Comparison of ENCODE assay signal across 23 cellular contexts in the genomic region with DNA sequence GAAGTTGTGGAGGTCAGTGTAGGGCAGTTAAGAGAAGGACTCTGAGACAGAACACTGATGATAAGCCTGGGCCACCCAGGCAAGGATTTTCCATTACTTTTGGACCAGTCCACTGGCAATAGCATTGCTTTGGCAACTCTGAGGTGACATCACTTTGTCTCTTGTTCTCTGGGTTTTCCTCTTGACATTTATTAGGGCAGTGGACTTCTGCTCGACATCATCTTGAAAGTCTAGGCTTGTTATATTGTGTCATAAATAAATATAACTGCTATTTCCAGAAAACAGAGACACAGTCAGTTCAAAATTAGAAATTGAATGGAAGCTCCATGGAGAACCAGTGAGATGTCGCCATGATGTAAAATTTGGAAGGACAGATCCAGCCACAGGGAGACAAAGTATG.
A peak's percentile ranks its signal among the peaks of the same experiment; 100 is the strongest.
DNase-seq lines count a peak whose midpoint lies in the region; ATAC-seq and TF ChIP-seq lines count a peak whose summit lies in the region.
"Had no signal": no experiment of that assay in that cellular context is flagged by ENCODE, and none has a peak within 500 bp of the region (broad histone marks: within the 10 kb centered on the region; RNA-seq: fewer than 3 reads in every experiment).

No MANE protein-coding gene starts in this region.

- H3K36me3 ChIP-seq in right atrium auricular region = no peaks in the 10 kb centered on the region
- H3K36me3 ChIP-seq: BE2C; BLaER1 treated with 17β-estradiol and CSF1 and Interleukin-3, amounts not matched to agents 10 nM and 100 nM had no signal

- no peaks in the 10 kb centered on the region for H3K9me3 ChIP-seq in right atrium auricular region
- H3K9me3 ChIP-seq: A549, BE2C had no signal

- no peak overlapping the region for H3K27ac ChIP-seq in right atrium auricular region
- H3K27ac ChIP-seq: A549; BLaER1 treated with 17β-estradiol and CSF1 and Interleukin-3, amounts not matched to agents 10 nM and 100 nM; GM23248 had no signal

- H3K4me1 ChIP-seq in right atrium auricular region = peaks cover 0 to 5% of the 10 kb centered on the region in 2 donors
- H3K4me1 ChIP-seq: A549, BE2C had no signal

- no peaks in the 10 kb centered on the region for H3K36me3 Mint-ChIP-seq in osteocyte (ENCODE audit: unreplicated experiment)
- H3K36me3 Mint-ChIP-seq: CD14-positive monocyte; CD8-positive, alpha-beta memory T cell had no signal

- H3K9me3 Mint-ChIP-seq in osteocyte (ENCODE audit: unreplicated experiment) = no peaks in the 10 kb centered on the region
- H3K9me3 Mint-ChIP-seq: CD4-positive, alpha-beta T cell had no signal

- no peaks in the 10 kb centered on the region for H3K27me3 ChIP-seq in right atrium auricular region
- H3K27me3 ChIP-seq: BE2C; BLaER1 treated with 17β-estradiol and CSF1 and Interleukin-3, amounts not matched to agents 10 nM and 100 nM had no signal

- intact Hi-C loops in left ventricle myocardium superior (cut with micrococcal nuclease) = no loop called here

- H3K4me1 Mint-ChIP-seq in osteocyte (ENCODE audit: unreplicated experiment) = no peaks in the 10 kb centered on the region
- H3K4me1 Mint-ChIP-seq: CD14-positive monocyte; CD8-positive, alpha-beta memory T cell had no signal

- H3K4me3 ChIP-seq in right atrium auricular region = no peak overlapping the region
- H3K4me3 ChIP-seq: A549; BLaER1 treated with 17β-estradiol and CSF1 and Interleukin-3, amounts not matched to agents 10 nM and 100 nM; GM12878; GM23248 had no signal

- ATAC-seq in left ventricle myocardium superior = no peak
- ATAC-seq: A549, GM12878 had no signal

- DNase-seq in right atrium auricular region (ENCODE audit: low spot score) = peak; percentile 28
- no peak for DNase-seq in left ventricle myocardium superior
- DNase-seq in left kidney (ENCODE audit: low read depth, low spot score) = peak; percentile 3
- DNase-seq in osteocyte (ENCODE audit: extremely low spot score, unreplicated experiment) = peak; percentile 3
- DNase-seq in NCI-H128 (lab: John Stamatoyannopoulos, UW; ENCODE audit: unreplicated experiment) = no peak
- DNase-seq in activated gamma-delta T cell (lab: John Stamatoyannopoulos, UW) = no peak
- DNase-seq: 8988T; ACHN; AML-193; BE2C; CD4-positive, alpha-beta T cell; CD8-positive, alpha-beta memory T cell; DMS 273 treated with DMSO at 0.1 percent for 48 hours; DMS79; EL; GDM1; GM23248; H7; HCEC 1CT had no signal

- H3K4me3 Mint-ChIP-seq in osteocyte (ENCODE audit: unreplicated experiment) = no peak overlapping the region
- H3K4me3 Mint-ChIP-seq: CD14-positive monocyte; CD4-positive, alpha-beta T cell; CD8-positive, alpha-beta memory T cell had no signal

- TF ChIP-seq CTCF in right atrium auricular region (IDR thresholded peaks at IDR 0.05) (no peak), osteocyte (IDR thresholded peaks at IDR 0.05) (no peak)

- peaks cover 7% of the 10 kb centered on the region for H3K27me3 Mint-ChIP-seq in osteocyte (ENCODE audit: unreplicated experiment)

- H3K27ac Mint-ChIP-seq in osteocyte (ENCODE audit: unreplicated experiment) = no peak overlapping the region
- H3K27ac Mint-ChIP-seq: CD14-positive monocyte; CD4-positive, alpha-beta T cell had no signal

Comparison
In these comparisons a context has a peak if more than half of its experiments do, and no peak if none do; other contexts are left out.
1. DNase-seq: peak in right atrium auricular region (single experiment), left kidney (single experiment) and osteocyte (single experiment); none in left ventricle myocardium superior (single experiment), NCI-H128 (single experiment) and activated gamma-delta T cell (single experiment).